29 cellular contexts compared by ENCODE assay signal in genomic region chr1:225635649-225636048, GRCh38. TPM values are rescaled to one million over a fixed set of nuclear protein-coding genes. Genes with fewer than 3 reads are reported as not detected.
DNase-seq lines count a peak whose midpoint lies in the region; ATAC-seq, FAIRE-seq and TF ChIP-seq lines count a peak whose summit lies in the region.
"Had no signal": no experiment of that assay in that cellular context is flagged by ENCODE, and none has a peak within 500 bp of the region (broad histone marks: within the 10 kb centered on the region; RNA-seq: fewer than 3 reads in every experiment).

No MANE protein-coding gene starts in this region.

- no peaks in the 10 kb centered on the region for H3K4me1 ChIP-seq in astrocyte (ENCODE audit: insufficient read depth, low read length)
- H3K4me1 ChIP-seq in keratinocyte (ENCODE audit: control insufficient read depth, extremely low read depth, insufficient read depth, low read length) = no peaks in the 10 kb centered on the region
- peaks cover 0 to 47% (median 13%) of the 10 kb centered on the region in 4 donors for H3K4me1 ChIP-seq in tibial artery

- H4K20me1 ChIP-seq in astrocyte (ENCODE audit: insufficient read depth, low read length) (peaks cover 95% of the 10 kb centered on the region), keratinocyte (ENCODE audit: control insufficient read depth, extremely low read depth, insufficient read depth, low read length) (no peaks in the 10 kb centered on the region)

- no peak overlapping the region for H3K27ac Mint-ChIP-seq in activated CD4-positive, alpha-beta T cell treated with anti-CD3 and anti-CD28 coated beads, Interleukin-2, amount 10 ng/mL, durations not matched to agents 24 days and 14 days
- H3K27ac Mint-ChIP-seq in astrocyte (ENCODE audit: unreplicated experiment) = peak overlapping the region; percentile 64
- H3K27ac Mint-ChIP-seq: activated naive CD8-positive, alpha-beta T cell treated with anti-CD3 and anti-CD28 coated beads, Interleukin-2, amount 10 ng/mL, durations not matched to agents 7 days and 5 days; CD4-positive, CD25-positive, alpha-beta regulatory T cell; stimulated activated naive B cell treated with anti-CD40 and anti-IgM and Interleukin-4, amounts not matched to agents 10 μg/mL and 1 μg/mL and 100 μg/mL, for 72 hours; T-cell had no signal

- H3K27me3 ChIP-seq in astrocyte (ENCODE audit: insufficient read depth, low read length) = no peaks in the 10 kb centered on the region
- H3K27me3 ChIP-seq in keratinocyte (ENCODE audit: control insufficient read depth, extremely low read depth, insufficient read depth, low read length) = no peaks in the 10 kb centered on the region
- H3K27me3 ChIP-seq in tibial artery = no peaks in the 10 kb centered on the region
- H3K27me3 ChIP-seq: esophagus squamous epithelium, ovary, suprapubic skin had no signal

- H3K4me2 ChIP-seq in astrocyte (ENCODE audit: low read length) (no peak overlapping the region), keratinocyte (ENCODE audit: control insufficient read depth, extremely low read depth, insufficient read depth, low read depth, low read length) (no peak overlapping the region)

- no peaks in the 10 kb centered on the region for H3K36me3 Mint-ChIP-seq in activated CD4-positive, alpha-beta T cell treated with anti-CD3 and anti-CD28 coated beads, Interleukin-2, amount 10 ng/mL, durations not matched to agents 24 days and 14 days (ENCODE audit: low read depth)
- peaks cover 27% of the 10 kb centered on the region for H3K36me3 Mint-ChIP-seq in astrocyte (ENCODE audit: low read depth, unreplicated experiment)
- H3K36me3 Mint-ChIP-seq: CD4-positive, CD25-positive, alpha-beta regulatory T cell; stimulated activated naive B cell treated with anti-CD40 and anti-IgM and Interleukin-4, amounts not matched to agents 10 μg/mL and 1 μg/mL and 100 μg/mL, for 72 hours; T-cell had no signal

- H3K4me3 Mint-ChIP-seq in activated CD4-positive, alpha-beta T cell treated with anti-CD3 and anti-CD28 coated beads, Interleukin-2, amount 10 ng/mL, durations not matched to agents 24 days and 14 days = no peak overlapping the region
- H3K4me3 Mint-ChIP-seq in astrocyte (ENCODE audit: unreplicated experiment) = peak overlapping the region; percentile 64
- H3K4me3 Mint-ChIP-seq: activated naive CD8-positive, alpha-beta T cell treated with anti-CD3 and anti-CD28 coated beads, Interleukin-2, amount 10 ng/mL, durations not matched to agents 7 days and 5 days; CD4-positive, CD25-positive, alpha-beta regulatory T cell; nephron progenitor cell; stimulated activated naive B cell treated with anti-CD40 and anti-IgM and Interleukin-4, amounts not matched to agents 10 μg/mL and 1 μg/mL and 100 μg/mL, for 72 hours; T-cell had no signal

- H3K9me1 ChIP-seq in keratinocyte (ENCODE audit: control insufficient read depth, extremely low read depth, insufficient read depth, low read length) = no peaks in the 10 kb centered on the region

- H3K9me3 Mint-ChIP-seq in activated CD4-positive, alpha-beta T cell treated with anti-CD3 and anti-CD28 coated beads, Interleukin-2, amount 10 ng/mL, durations not matched to agents 24 days and 14 days = no peaks in the 10 kb centered on the region
- no peaks in the 10 kb centered on the region for H3K9me3 Mint-ChIP-seq in astrocyte (ENCODE audit: unreplicated experiment)
- H3K9me3 Mint-ChIP-seq: activated naive CD8-positive, alpha-beta T cell treated with anti-CD3 and anti-CD28 coated beads, Interleukin-2, amount 10 ng/mL, durations not matched to agents 7 days and 5 days; stimulated activated naive B cell treated with anti-CD40 and anti-IgM and Interleukin-4, amounts not matched to agents 10 μg/mL and 1 μg/mL and 100 μg/mL, for 72 hours; T-cell had no signal

- H3K4me3 ChIP-seq in astrocyte (ENCODE audit: insufficient read depth, low read depth, low read length) (no peak overlapping the region), keratinocyte (ENCODE audit: control insufficient read depth in 2 of 3, extremely low read depth in 1 of 3, insufficient read depth in 2 of 3, low read depth in 1 of 3, low read length in 3 of 3) (no peak overlapping the region), tibial artery (no peak overlapping the region)
- H3K4me3 ChIP-seq: esophagus squamous epithelium, ovary, skin epidermis, suprapubic skin had no signal

- intact Hi-C loops in activated CD4-positive, alpha-beta T cell treated with anti-CD3 and anti-CD28 coated beads, Interleukin-2, amount 10 ng/mL, durations not matched to agents 24 days and 14 days (cut with micrococcal nuclease) = no loop called here
- intact Hi-C loops in tibial artery (cut with DNase I; ENCODE audit: low total_unique reads) = no loop called here

- H3K9ac ChIP-seq in astrocyte (ENCODE audit: low read length) (no peak overlapping the region), keratinocyte (ENCODE audit: control insufficient read depth, extremely low read depth, insufficient read depth, low read length) (no peak overlapping the region)

- H3K27me3 Mint-ChIP-seq in activated CD4-positive, alpha-beta T cell treated with anti-CD3 and anti-CD28 coated beads, Interleukin-2, amount 10 ng/mL, durations not matched to agents 24 days and 14 days = peaks cover 20% of the 10 kb centered on the region
- no peaks in the 10 kb centered on the region for H3K27me3 Mint-ChIP-seq in astrocyte (ENCODE audit: low read depth, unreplicated experiment)
- H3K27me3 Mint-ChIP-seq: stimulated activated naive B cell treated with anti-CD40 and anti-IgM and Interleukin-4, amounts not matched to agents 10 μg/mL and 1 μg/mL and 100 μg/mL, for 72 hours had no signal

- H3K79me2 ChIP-seq in astrocyte (ENCODE audit: insufficient read depth, low read length) (peaks cover 100% of the 10 kb centered on the region), keratinocyte (ENCODE audit: control insufficient read depth, insufficient read depth, low read length) (peaks cover 35% of the 10 kb centered on the region)

- H3K9me3 ChIP-seq in astrocyte (ENCODE audit: insufficient read depth, low read depth, low read length) (no peaks in the 10 kb centered on the region), keratinocyte (ENCODE audit: control insufficient read depth, low read depth, low read length) (no peaks in the 10 kb centered on the region), tibial artery (no peaks in the 10 kb centered on the region)
- H3K9me3 ChIP-seq: esophagus squamous epithelium, ovary, suprapubic skin had no signal

- DNase-seq in activated CD4-positive, alpha-beta T cell treated with anti-CD3 and anti-CD28 coated beads, Interleukin-2, amount 10 ng/mL, durations not matched to agents 24 days and 14 days = peak; percentile 23
- no peak for DNase-seq in activated CD4-positive, alpha-beta T cell treated with anti-CD3 and anti-CD28 coated beads for 4 hours
- DNase-seq in astrocyte (ENCODE audit: low read depth) = no peak
- no peak for DNase-seq in keratinocyte (ENCODE audit: low read depth, low spot score)
- DNase-seq in tibial artery = no peak
- DNase-seq: activated CD4-positive, alpha-beta T cell treated with anti-CD3 and anti-CD28 coated beads, Interleukin-2, amount 50 U/mL, for 1 hour; activated effector memory CD4-positive, alpha-beta T cell treated with Interleukin-2 at 50 U/mL for 16 hours; activated naive CD8-positive, alpha-beta T cell treated with anti-CD3 and anti-CD28 coated beads, Interleukin-2, amount 10 ng/mL, durations not matched to agents 7 days and 5 days; activated T-cell treated with anti-CD3 and anti-CD28 coated beads, Interleukin-2, amount 50 U/mL, for 1 hour; AML-193; CD4-positive, CD25-positive, alpha-beta regulatory T cell; esophagus squamous epithelium; hypothalamus; left colon; NCI-H1092; NCI-H1694; NCI-H446 treated with DMSO at 0.1 percent for 48 hours; NCI-H774; nephron progenitor cell; ovary; retina; stimulated activated naive B cell treated with anti-CD40 and anti-IgM and Interleukin-4, amounts not matched to agents 10 μg/mL and 1 μg/mL and 100 μg/mL, for 72 hours; T-cell had no signal

- ATAC-seq in GM19351 (IDR thresholded peaks at IDR 0.05; ENCODE audit: unreplicated experiment) (no peak), HG02588 (IDR thresholded peaks at IDR 0.05; ENCODE audit: unreplicated experiment) (no peak), GM21526 (IDR thresholded peaks at IDR 0.05; ENCODE audit: low FRiP score, unreplicated experiment) (no peak)
- ATAC-seq: left colon; stimulated activated naive B cell treated with anti-CD40 and anti-IgM and Interleukin-4, amounts not matched to agents 10 μg/mL and 1 μg/mL and 100 μg/mL, for 72 hours; T-cell had no signal

- no peak overlapping the region for H3K27ac ChIP-seq in astrocyte (ENCODE audit: low read depth, low read length)
- no peak overlapping the region for H3K27ac ChIP-seq in keratinocyte (ENCODE audit: control insufficient read depth, insufficient read depth, low read length)
- peak overlapping the region; percentile 33 for H3K27ac ChIP-seq in tibial artery
- H3K27ac ChIP-seq: esophagus squamous epithelium, ovary, skin epidermis, suprapubic skin had no signal

- no peak overlapping the region for H2AFZ ChIP-seq in astrocyte (ENCODE audit: low read depth, low read length)
- H2AFZ ChIP-seq in keratinocyte (ENCODE audit: control insufficient read depth, low read length) = no peak overlapping the region

- H3K4me1 Mint-ChIP-seq in activated CD4-positive, alpha-beta T cell treated with anti-CD3 and anti-CD28 coated beads, Interleukin-2, amount 10 ng/mL, durations not matched to agents 24 days and 14 days = no peaks in the 10 kb centered on the region
- peaks cover 65% of the 10 kb centered on the region for H3K4me1 Mint-ChIP-seq in astrocyte (ENCODE audit: low read depth, unreplicated experiment)
- H3K4me1 Mint-ChIP-seq: activated naive CD8-positive, alpha-beta T cell treated with anti-CD3 and anti-CD28 coated beads, Interleukin-2, amount 10 ng/mL, durations not matched to agents 7 days and 5 days; CD4-positive, CD25-positive, alpha-beta regulatory T cell; stimulated activated naive B cell treated with anti-CD40 and anti-IgM and Interleukin-4, amounts not matched to agents 10 μg/mL and 1 μg/mL and 100 μg/mL, for 72 hours; T-cell had no signal

- H3K36me3 ChIP-seq in astrocyte (ENCODE audit: insufficient read depth, low read length) = peaks cover 14% of the 10 kb centered on the region
- peaks cover 0 to 2% of the 10 kb centered on the region in 2 experiments for H3K36me3 ChIP-seq in keratinocyte (ENCODE audit: control insufficient read depth in 2 of 2, extremely low read depth in 1 of 2, insufficient read depth in 2 of 2, low read length in 2 of 2)
- H3K36me3 ChIP-seq in tibial artery = no peaks in the 10 kb centered on the region
- H3K36me3 ChIP-seq: esophagus squamous epithelium, ovary, suprapubic skin had no signal

- FAIRE-seq in astrocyte (lab: Jason Lieb, UNC) (no peak), keratinocyte (lab: Jason Lieb, UNC) (peak; percentile 34)
- FAIRE-seq: GM18507 had no signal

- dilution Hi-C loops in keratinocyte (cut with MboI; ENCODE audit: extremely low pct_ligation_motif_present, low sequenced_read_pairs) = no loop called here

- TF ChIP-seq CTCF in astrocyte (IDR thresholded peaks at IDR 0.05; ENCODE audit: insufficient read depth, low read depth, low read length) = no peak
- TF ChIP-seq CTCF in keratinocyte (optimal IDR thresholded peaks at IDR 0.05 in 1 of 3, IDR thresholded peaks at IDR 0.05 in 1 of 3, conservative IDR thresholded peaks at IDR 0.05 in 1 of 3; ENCODE audit: extremely low read depth in 1 of 3, insufficient read depth in 2 of 3, low read length in 3 of 3) = no peak
- TF ChIP-seq CTCF in tibial artery (IDR thresholded peaks at IDR 0.05) = no peak

RNA-seq across cellular contexts. Expression of gene ENAH, which starts 17.3 kb away (rescaled TPM):
- total RNA-seq in activated CD4-positive, alpha-beta T cell treated with anti-CD3 and anti-CD28 coated beads, Interleukin-2, amount 10 ng/mL, durations not matched to agents 24 days and 14 days = 0.33 TPM in 1 of 2 replicates, not detected in the other
- 749 and 829 TPM in 2 replicates for total RNA-seq in astrocyte
- 50.2 to 63.8 TPM (median 61.0 TPM) in 3 replicates for polyA plus RNA-seq in keratinocyte
- polyA plus RNA-seq in keratinocyte (2011; ENCODE audit: low read depth) = 65.7 TPM
- polyA plus RNA-seq in keratinocyte (2011; cell fraction: cytosol; rRNA removed) = 69.5 and 113 TPM in 2 replicates
- polyA plus RNA-seq in keratinocyte (2011; cell fraction: nucleus; rRNA removed) = 63.6 and 76.8 TPM in 2 replicates
- 33.5 and 59.5 TPM in 2 replicates for polyA plus RNA-seq in keratinocyte (2012; ENCODE audit: low replicate concordance)
- polyA minus RNA-seq in keratinocyte = 25.2 to 127 TPM (median 102 TPM) in 3 replicates
- polyA minus RNA-seq in keratinocyte (2011; cell fraction: cytosol; rRNA and poly(A)+ RNA removed) = 50.5 TPM
- 26.5 and 63.1 TPM in 2 replicates for polyA minus RNA-seq in keratinocyte (2011; cell fraction: nucleus; rRNA and poly(A)+ RNA removed)
- total RNA-seq: activated naive CD8-positive, alpha-beta T cell treated with anti-CD3 and anti-CD28 coated beads, Interleukin-2, amount 10 ng/mL, durations not matched to agents 7 days and 5 days; CD4-positive, CD25-positive, alpha-beta regulatory T cell had no signal

Comparison
In these comparisons a context has a peak if more than half of its experiments do, and no peak if none do; other contexts are left out.
1. H3K27ac ChIP-seq: peak in tibial artery (2 of 2); none in astrocyte (single experiment) and keratinocyte (single experiment).
2. RNA of gene ENAH, which starts 17.3 kb away (total RNA-seq): 749 to 829 TPM in astrocyte; 0.33 TPM in activated CD4-positive, alpha-beta T cell treated with anti-CD3 and anti-CD28 coated beads, Interleukin-2, amount 10 ng/mL, durations not matched to agents 24 days and 14 days; every median in the first group is over 100 times any median in the second.